20 cellular contexts compared by ENCODE assay signal in genomic region chr2:31140151-31140550, GRCh38.
"Had no signal": no experiment of that assay in that cellular context is flagged by ENCODE, and none has a peak within 500 bp of the region (broad histone marks: within the 10 kb centered on the region; RNA-seq: fewer than 3 reads in every experiment).

No MANE protein-coding gene starts in this region.

- H3K27me3 ChIP-seq: vagina had no signal

- ATAC-seq: activated naive CD4-positive, alpha-beta T cell treated with anti-CD3 and anti-CD28 coated beads, Interleukin-2, amount 50 U/mL, for 72 hours; activated T-cell treated with anti-CD3 and anti-CD28 coated beads, Interleukin-2, amount 50 U/mL, for 72 hours; esophagus mucosa; left ventricle myocardium superior; natural killer cell; right cardiac atrium had no signal

- H3K9me3 ChIP-seq: colonic mucosa, tibial nerve, vagina had no signal

- H3K27ac Mint-ChIP-seq: activated B cell treated with CpG ODN at 0.5 μM for 24 hours; activated CD4-positive, alpha-beta T cell treated with anti-CD3 and anti-CD28 coated beads, Interleukin-2, amount 10 ng/mL, durations not matched to agents 24 days and 14 days; activated naive CD4-positive, alpha-beta T cell treated with anti-CD3 and anti-CD28 coated beads, Interleukin-2, amount 50 U/mL, for 72 hours; activated T-cell treated with anti-CD3 and anti-CD28 coated beads, Interleukin-2, amount 50 U/mL, for 72 hours; memory B cell; natural killer cell; progenitor cell of endocrine pancreas had no signal

- H3K4me1 ChIP-seq: colonic mucosa had no signal

- H3K4me3 ChIP-seq: colonic mucosa, tibial nerve, vagina had no signal

- H3K27ac ChIP-seq: colonic mucosa, tibial nerve, vagina had no signal

- H3K36me3 Mint-ChIP-seq: activated naive CD4-positive, alpha-beta T cell treated with anti-CD3 and anti-CD28 coated beads, Interleukin-2, amount 50 U/mL, for 72 hours; memory B cell; natural killer cell had no signal

- H3K4me3 Mint-ChIP-seq: activated B cell treated with CpG ODN at 0.5 μM for 24 hours; activated CD4-positive, alpha-beta T cell treated with anti-CD3 and anti-CD28 coated beads, Interleukin-2, amount 10 ng/mL, durations not matched to agents 24 days and 14 days; activated T-cell treated with anti-CD3 and anti-CD28 coated beads, Interleukin-2, amount 50 U/mL, for 72 hours; natural killer cell had no signal

- H3K36me3 ChIP-seq: colonic mucosa, tibial nerve, vagina had no signal

- DNase-seq: activated B cell treated with CpG ODN at 0.5 μM for 24 hours; activated CD4-positive, alpha-beta T cell treated with anti-CD3 and anti-CD28 coated beads, Interleukin-2, amount 10 ng/mL, durations not matched to agents 24 days and 14 days; activated CD8-positive, alpha-beta memory T cell treated with anti-CD3 and anti-CD28 coated beads, Interleukin-2, amount 50 U/mL, for 48 hours; activated gamma-delta T cell; activated T-cell treated with anti-CD3 and anti-CD28 coated beads, Interleukin-2, amount 50 U/mL, for 72 hours; colonic mucosa; glutamatergic neuron; kidney glomerular epithelial cell; left ventricle myocardium superior; natural killer cell; right cardiac atrium; small intestine; stimulated activated CD4-positive, alpha-beta T cell treated with anti-CD3 and anti-CD28 coated beads, Interleukin-4, amount 100 ng/mL, for 24 hours; stimulated activated naive CD4-positive, alpha-beta T cell had no signal

- H3K9me3 Mint-ChIP-seq: activated B cell treated with CpG ODN at 0.5 μM for 24 hours; activated CD4-positive, alpha-beta T cell treated with anti-CD3 and anti-CD28 coated beads, Interleukin-2, amount 10 ng/mL, durations not matched to agents 24 days and 14 days; activated naive CD4-positive, alpha-beta T cell treated with anti-CD3 and anti-CD28 coated beads, Interleukin-2, amount 50 U/mL, for 72 hours; activated T-cell treated with anti-CD3 and anti-CD28 coated beads, Interleukin-2, amount 50 U/mL, for 72 hours; memory B cell; natural killer cell had no signal
